8 cellular contexts compared by ENCODE assay signal in the genomic region with DNA sequence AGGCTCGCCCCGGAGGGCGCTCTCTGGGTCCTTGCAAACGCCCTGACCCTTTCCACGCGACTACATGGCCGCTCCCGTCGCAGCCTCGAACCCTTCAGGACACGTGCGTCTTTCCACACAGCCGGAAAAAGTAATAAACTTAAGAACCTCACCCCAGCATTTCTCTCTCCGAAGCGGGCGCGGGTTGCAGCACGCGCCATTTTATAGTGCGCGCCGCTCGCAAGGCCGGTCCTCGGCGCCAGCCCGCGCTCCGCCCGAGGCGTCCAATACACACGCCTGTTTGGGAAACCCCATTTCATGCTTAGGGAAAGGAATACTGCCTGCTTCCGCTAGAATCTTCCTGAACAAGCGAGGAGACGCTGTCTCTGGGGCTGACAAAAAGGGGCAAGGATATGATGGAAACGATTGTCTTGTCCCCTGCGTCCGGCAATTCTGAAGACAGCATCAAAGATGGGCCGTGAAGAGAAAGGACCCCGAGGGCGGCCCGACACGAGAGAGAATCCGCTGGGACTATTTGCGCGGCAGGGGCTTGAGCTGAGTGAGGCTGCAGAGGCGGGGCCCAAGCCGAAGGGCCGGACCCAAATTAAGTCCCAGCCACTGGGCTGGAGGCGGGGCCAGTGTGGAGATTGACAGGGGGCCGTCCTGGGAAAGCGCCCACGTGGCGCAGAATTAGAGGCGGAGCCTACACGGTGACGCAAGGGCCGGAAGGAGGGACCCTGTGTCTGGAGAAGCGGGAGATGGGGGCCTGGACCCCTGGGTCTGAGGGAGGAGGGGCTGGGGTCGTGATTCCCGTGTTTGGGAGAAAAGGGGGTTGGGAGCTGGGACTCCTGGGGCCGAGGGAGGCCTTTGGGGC. TPM values are rescaled to one million over a fixed set of nuclear protein-coding genes. Genes with fewer than 3 reads are reported as not detected.
A peak's percentile ranks its signal among the peaks of the same experiment; 100 is the strongest.
DNase-seq lines count a peak whose midpoint lies in the region; ATAC-seq and TF ChIP-seq lines count a peak whose summit lies in the region.

No MANE protein-coding gene starts in this region.

- DNase-seq in BE2C (peak; percentile 100), GM19240 (ENCODE audit: insufficient read length, low spot score) (peak; percentile 92), NCI-H524 (lab: John Stamatoyannopoulos, UW) (peak; percentile 98 to 99), kidney glomerular epithelial cell (lab: John Stamatoyannopoulos, UW) (peak; percentile 98)
- DNase-seq in activated CD4-positive, alpha-beta T cell treated with anti-CD3 and anti-CD28 coated beads for 4 hours = peak; percentile 98 to 99
- peak; percentile 97 to 98 for DNase-seq in stimulated activated CD4-positive, alpha-beta T cell treated with anti-CD3 and anti-CD28 coated beads, Interleukin-15, amount 100 ng/mL, for 48 hours (ENCODE audit: low read depth in 2 of 2)

- peak overlapping the region; percentile 100 for H3K27ac ChIP-seq in cingulate gyrus (ENCODE audit: low read depth, low read length)

- peak overlapping the region; percentile 99 for H3K4me3 ChIP-seq in BE2C (ENCODE audit: low read depth, low read length)

- H3K27me3 ChIP-seq in BE2C = no peaks in the 10 kb centered on the region

- peaks cover 4% of the 10 kb centered on the region; the same call in 1 of the 2 replicates for H3K4me1 ChIP-seq in BE2C

- ATAC-seq in HG03457 (IDR thresholded peaks at IDR 0.05; ENCODE audit: unreplicated experiment) = peak; percentile 81

- peaks cover 37% of the 10 kb centered on the region for H3K36me3 ChIP-seq in BE2C

- no peak for TF ChIP-seq CTCF in BE2C (IDR thresholded peaks at IDR 0.05; ENCODE audit: low read depth, low read length)

- H3K9me3 ChIP-seq in BE2C = no peaks in the 10 kb centered on the region

RNA-seq across cellular contexts. Expression of a gene that starts 14.4 kb away (rescaled TPM):
- 0.54 TPM for polyA plus RNA-seq in BE2C (2012; ENCODE audit: insufficient read depth, insufficient read length, low read depth)

RNA-seq across cellular contexts. Expression of a gene that starts 18.9 kb away (rescaled TPM):
- polyA plus RNA-seq in BE2C (2012; ENCODE audit: insufficient read depth, insufficient read length, low read depth) = 4.9 TPM

RNA-seq across cellular contexts. Expression of a gene that starts 28.7 kb away (rescaled TPM):
- polyA plus RNA-seq in BE2C (2012; ENCODE audit: insufficient read depth, insufficient read length, low read depth) = not detected

RNA-seq across cellular contexts. Expression of a gene that starts 34.4 kb away (rescaled TPM):
- polyA plus RNA-seq in BE2C (2012; ENCODE audit: insufficient read depth, insufficient read length, low read depth) = not detected

RNA-seq across cellular contexts. Expression of a gene that starts 50.1 kb away (rescaled TPM):
- polyA plus RNA-seq in BE2C (2012; ENCODE audit: insufficient read depth, insufficient read length, low read depth) = not detected

Comparison
In these comparisons a context has a peak if more than half of its experiments do, and no peak if none do; other contexts are left out.
1. Peak in every context shown above with its lines: DNase-seq, ATAC-seq, H3K4me3 ChIP-seq and H3K27ac ChIP-seq.